8 cellular contexts compared by ENCODE assay signal in the genomic region with DNA sequence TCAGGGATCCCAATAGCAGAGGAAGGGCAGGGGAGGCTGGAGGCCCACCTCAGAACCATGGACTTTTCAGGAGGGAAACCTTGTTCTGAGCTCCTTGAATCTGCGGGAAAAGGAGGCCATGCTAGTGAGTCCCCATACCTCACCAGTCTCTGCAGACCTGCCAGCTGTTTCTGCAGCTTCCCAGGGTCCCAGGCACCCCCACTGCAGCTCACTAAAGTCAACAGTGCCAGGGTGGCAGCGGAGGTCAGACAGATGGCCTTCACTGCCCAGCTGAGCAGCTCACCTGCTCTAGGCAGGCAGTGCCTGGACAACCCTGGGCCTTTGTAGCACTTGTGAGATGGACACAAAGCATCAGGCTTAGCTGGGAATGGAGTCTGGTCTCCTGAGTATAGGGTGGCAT.
"Had no signal": no experiment of that assay in that cellular context is flagged by ENCODE, and none has a peak within 500 bp of the region (broad histone marks: within the 10 kb centered on the region; RNA-seq: fewer than 3 reads in every experiment).

No MANE protein-coding gene starts in this region.

- H2AFZ ChIP-seq: GM23248 had no signal

- H3K9ac ChIP-seq: GM23248 had no signal

- H3K9me3 ChIP-seq: HAP-1 had no signal

- H3K4me1 ChIP-seq: HAP-1 had no signal

- ATAC-seq: HCT116 had no signal

- H3K4me3 ChIP-seq: GM23248, HAP-1 had no signal

- H3K27ac ChIP-seq: GM23248, HL-60 had no signal

- DNase-seq: GM23248, GOT3, H7, HFFc6, IMR-90 had no signal
